In the genomic region with DNA sequence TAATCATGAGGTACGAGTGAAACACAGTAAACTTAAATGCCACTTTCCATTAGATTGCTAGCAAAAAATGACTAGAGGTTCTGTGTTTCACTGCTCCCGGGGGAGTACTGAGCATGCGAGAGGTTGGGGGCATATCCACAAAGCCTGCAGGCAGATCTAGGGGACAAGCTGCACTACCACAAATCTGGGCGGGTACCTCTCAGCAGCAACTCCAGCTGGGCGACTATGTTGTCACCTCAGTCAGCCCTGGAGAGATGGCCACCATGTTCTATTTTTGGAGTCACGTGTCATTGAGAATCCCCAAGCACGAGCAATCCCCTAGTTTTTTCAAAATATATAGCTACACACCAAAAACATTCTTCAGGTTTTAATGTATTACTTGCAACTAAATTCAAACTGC, we compare ENCODE assay signal across 22 cellular contexts.
"Had no signal": no experiment of that assay in that cellular context is flagged by ENCODE, and none has a peak within 500 bp of the region (broad histone marks: within the 10 kb centered on the region; RNA-seq: fewer than 3 reads in every experiment).

No MANE protein-coding gene starts in this region.

- H3K27ac ChIP-seq: body of pancreas, foreskin keratinocyte, pancreas, right lobe of liver, thoracic aorta, upper lobe of left lung had no signal

- DNase-seq: activated CD4-positive, alpha-beta memory T cell treated with anti-CD3 and anti-CD28 coated beads for 36 hours; activated CD4-positive, alpha-beta T cell treated with anti-CD3 and anti-CD28 coated beads for 36 hours; activated naive CD8-positive, alpha-beta T cell treated with anti-CD3 and anti-CD28 coated beads for 36 hours; activated T-cell treated with anti-CD3 and anti-CD28 coated beads for 4 hours; amniotic stem cell; body of pancreas; caudate nucleus; foreskin keratinocyte; hypothalamus; mammary epithelial cell; naive B cell; pancreas; right lobe of liver; stimulated activated CD4-positive, alpha-beta T cell treated with anti-CD3 and anti-CD28 coated beads, Interleukin-4, amount 100 ng/mL, for 24 hours; upper lobe of left lung had no signal

- H3K4me3 ChIP-seq: body of pancreas, dorsolateral prefrontal cortex, pancreas, right lobe of liver, thoracic aorta, upper lobe of left lung had no signal

- H3K27ac Mint-ChIP-seq: activated CD4-positive, alpha-beta memory T cell treated with anti-CD3 and anti-CD28 coated beads for 36 hours; activated CD4-positive, alpha-beta T cell treated with anti-CD3 and anti-CD28 coated beads for 36 hours; activated naive CD8-positive, alpha-beta T cell treated with anti-CD3 and anti-CD28 coated beads for 36 hours; activated T-helper 1 cell treated with anti-CD3 and anti-CD28 coated beads, Interleukin-12 subunit alpha, Interleukin-12 subunit beta, Interleukin-2, Interleukin-4 antibody, amounts not matched to agents 30 ng/mL and 10 ng/mL and 1 ng/mL, durations not matched to agents 14 hours and 24 hours and 36 hours; naive B cell; stimulated activated memory B cell treated with anti-CD40 and anti-IgM and Interleukin-4, amounts not matched to agents 10 μg/mL and 1 μg/mL and 100 μg/mL, for 72 hours; T-helper 2 cell treated with Interferon-gamma antibody and Interleukin-4, amounts not matched to agents 5 μg/mL and 100 μg/mL, for 36 hours; WTC11 had no signal

- H3K36me3 Mint-ChIP-seq: activated CD4-positive, alpha-beta memory T cell treated with anti-CD3 and anti-CD28 coated beads for 36 hours; activated naive CD8-positive, alpha-beta T cell treated with anti-CD3 and anti-CD28 coated beads for 36 hours; stimulated activated memory B cell treated with anti-CD40 and anti-IgM and Interleukin-4, amounts not matched to agents 10 μg/mL and 1 μg/mL and 100 μg/mL, for 72 hours; WTC11 had no signal

- H3K4me1 ChIP-seq: foreskin keratinocyte, right lobe of liver had no signal

- ATAC-seq: activated CD4-positive, alpha-beta T cell treated with anti-CD3 and anti-CD28 coated beads for 36 hours; body of pancreas; foreskin keratinocyte; left lobe of liver; pancreas; right lobe of liver; stimulated activated memory B cell treated with anti-CD40 and anti-IgM and Interleukin-4, amounts not matched to agents 10 μg/mL and 1 μg/mL and 100 μg/mL, for 72 hours; WTC11 had no signal

- H3K4me1 Mint-ChIP-seq: activated CD4-positive, alpha-beta T cell treated with anti-CD3 and anti-CD28 coated beads for 36 hours; activated naive CD8-positive, alpha-beta T cell treated with anti-CD3 and anti-CD28 coated beads for 36 hours; stimulated activated memory B cell treated with anti-CD40 and anti-IgM and Interleukin-4, amounts not matched to agents 10 μg/mL and 1 μg/mL and 100 μg/mL, for 72 hours had no signal

- H3K27me3 Mint-ChIP-seq: activated CD4-positive, alpha-beta T cell treated with anti-CD3 and anti-CD28 coated beads for 36 hours; activated naive CD8-positive, alpha-beta T cell treated with anti-CD3 and anti-CD28 coated beads for 36 hours; naive B cell had no signal

- H3K27me3 ChIP-seq: body of pancreas, dorsolateral prefrontal cortex, foreskin keratinocyte, pancreas, right lobe of liver, upper lobe of left lung had no signal

- H3K36me3 ChIP-seq: pancreas, right lobe of liver, thoracic aorta, upper lobe of left lung had no signal

- H3K9me3 ChIP-seq: body of pancreas, pancreas, right lobe of liver, thoracic aorta, upper lobe of left lung had no signal

- H3K4me3 Mint-ChIP-seq: activated CD4-positive, alpha-beta memory T cell treated with anti-CD3 and anti-CD28 coated beads for 36 hours; activated CD4-positive, alpha-beta T cell treated with anti-CD3 and anti-CD28 coated beads for 36 hours; activated naive CD8-positive, alpha-beta T cell treated with anti-CD3 and anti-CD28 coated beads for 36 hours; activated T-helper 1 cell treated with anti-CD3 and anti-CD28 coated beads, Interleukin-12 subunit alpha, Interleukin-12 subunit beta, Interleukin-2, Interleukin-4 antibody, amounts not matched to agents 30 ng/mL and 10 ng/mL and 1 ng/mL, durations not matched to agents 14 hours and 24 hours and 36 hours; naive B cell; stimulated activated memory B cell treated with anti-CD40 and anti-IgM and Interleukin-4, amounts not matched to agents 10 μg/mL and 1 μg/mL and 100 μg/mL, for 72 hours; T-helper 2 cell treated with Interferon-gamma antibody and Interleukin-4, amounts not matched to agents 5 μg/mL and 100 μg/mL, for 36 hours; WTC11 had no signal
